33 cellular contexts compared by ENCODE assay signal in genomic region chr11:64882243-64882642, GRCh38. TPM values are rescaled to one million over a fixed set of nuclear protein-coding genes. Genes with fewer than 3 reads are reported as not detected.
DNase-seq lines count a peak whose midpoint lies in the region; ATAC-seq and TF ChIP-seq lines count a peak whose summit lies in the region.
"Had no signal": no experiment of that assay in that cellular context is flagged by ENCODE, and none has a peak within 500 bp of the region (broad histone marks: within the 10 kb centered on the region; RNA-seq: fewer than 3 reads in every experiment).

No MANE protein-coding gene starts in this region.

- H4K20me1 ChIP-seq in BLaER1 treated with 17β-estradiol and CSF1 and Interleukin-3, amounts not matched to agents 10 nM and 100 nM = peaks cover 6 to 11% (median 9%) of the 10 kb centered on the region in 11 experiments
- H4K20me1 ChIP-seq in Karpas-422 (ENCODE audit: insufficient read depth, low read depth, low read length) = peaks cover 10% of the 10 kb centered on the region; the same call in 1 of the 2 replicates

- peak; percentile 18 for ATAC-seq in thoracic aorta (ENCODE audit: insufficient number of reproducible peaks, low FRiP score, low read depth)
- no peak for ATAC-seq in CD4-positive, alpha-beta T cell (ENCODE audit: poor library complexity)
- ATAC-seq: activated naive CD8-positive, alpha-beta T cell treated with anti-CD3 and anti-CD28 coated beads, Interleukin-2, amount 50 U/mL, for 24 hours; esophagus mucosa; left colon; pancreas had no signal

- H3K9me3 Mint-ChIP-seq in CD4-positive, alpha-beta T cell = no peaks in the 10 kb centered on the region
- H3K9me3 Mint-ChIP-seq: activated B cell treated with CpG ODN at 0.5 μM for 24 hours; activated naive CD8-positive, alpha-beta T cell treated with anti-CD3 and anti-CD28 coated beads, Interleukin-2, amount 50 U/mL, for 24 hours; dendritic cell treated with granulocyte-macrophage colony-stimulating factor and Interleukin-4, amounts not matched to agents 40 ng/mL and 50 ng/mL, for 4 days; IgD-negative memory B cell; neural crest cell had no signal

- peaks cover 72 to 81% (median 77%) of the 10 kb centered on the region in 10 experiments for H3K4me1 ChIP-seq in BLaER1 treated with 17β-estradiol and CSF1 and Interleukin-3, amounts not matched to agents 10 nM and 100 nM
- H3K4me1 ChIP-seq in Karpas-422 (ENCODE audit: low read length) = peaks cover 37% of the 10 kb centered on the region
- peaks cover 15 to 38% (median 21%) of the 10 kb centered on the region in 4 donors for H3K4me1 ChIP-seq in esophagus muscularis mucosa
- H3K4me1 ChIP-seq in thoracic aorta (ENCODE audit: control insufficient read depth in 1 of 2, low read depth in 2 of 2) = peaks cover 7 to 41% of the 10 kb centered on the region in 2 donors

- DNase-seq in Karpas-422 (no peak), esophagus muscularis mucosa (ENCODE audit: extremely low spot score) (no peak), thoracic aorta (ENCODE audit: low spot score) (no peak), NCI-H524 (lab: John Stamatoyannopoulos, UW) (no peak), HuH-7.5 (ENCODE audit: low spot score) (no peak)
- DNase-seq in CD4-positive, alpha-beta T cell = no peak
- DNase-seq: activated B cell treated with CpG ODN at 0.5 μM for 24 hours; activated naive CD4-positive, alpha-beta T cell; activated naive CD8-positive, alpha-beta T cell treated with anti-CD3 and anti-CD28 coated beads, Interleukin-2, amount 50 U/mL, for 24 hours; Caco-2; central memory CD4-positive, alpha-beta T cell; GDM1; GM23248; hypothalamus; left colon; mesenchymal stem cell; NCI-H1092 treated with DMSO at 0.1 percent for 48 hours; NCI-H1694 treated with DMSO at 0.1 percent for 48 hours; NCI-H446; NCI-H774; pancreas; stimulated activated naive CD4-positive, alpha-beta T cell had no signal

- H3K27ac ChIP-seq in BLaER1 treated with 17β-estradiol and CSF1 and Interleukin-3, amounts not matched to agents 10 nM and 100 nM = peak overlapping the region in 3 of 11 experiments; percentile 8 to 55 (median 49); a peak in 5 of 22 replicates
- H3K27ac ChIP-seq in Karpas-422 (ENCODE audit: low read length) = no peak overlapping the region
- peak overlapping the region; percentile 32 to 43 (median 34) for H3K27ac ChIP-seq in esophagus muscularis mucosa (replicated peaks in 1 of 4)
- peak overlapping the region; percentile 93 to 95 for H3K27ac ChIP-seq in thoracic aorta
- no peak overlapping the region for H3K27ac ChIP-seq in CD4-positive, alpha-beta T cell (ENCODE audit: low read depth, low read length)
- H3K27ac ChIP-seq: C4-2B, GM23248, pancreas, SJSA1 had no signal

- H3K9me2 ChIP-seq in Karpas-422 (replicated peaks; ENCODE audit: insufficient read depth, low read length) = no peaks in the 10 kb centered on the region

- H3K4me2 ChIP-seq in BLaER1 treated with 17β-estradiol and CSF1 and Interleukin-3, amounts not matched to agents 10 nM and 100 nM = peak overlapping the region in 8 of 11 experiments; percentile 3 to 98 (median 47); a peak in 6 of 22 replicates
- peak overlapping the region; percentile 15 for H3K4me2 ChIP-seq in Karpas-422 (ENCODE audit: low read depth, low read length, poor library complexity, severe bottlenecking)
- H3K4me2 ChIP-seq: smooth muscle cell had no signal

- no peaks in the 10 kb centered on the region for H3K9me3 ChIP-seq in BLaER1 treated with 17β-estradiol and CSF1 and Interleukin-3, amounts not matched to agents 10 nM and 100 nM (replicated peaks in 1 of 11)
- H3K9me3 ChIP-seq in Karpas-422 (ENCODE audit: low read length) = no peaks in the 10 kb centered on the region
- no peaks in the 10 kb centered on the region for H3K9me3 ChIP-seq in esophagus muscularis mucosa
- H3K9me3 ChIP-seq in thoracic aorta = no peaks in the 10 kb centered on the region
- H3K9me3 ChIP-seq in CD4-positive, alpha-beta T cell (ENCODE audit: control insufficient read depth, low read length) = no peaks in the 10 kb centered on the region
- H3K9me3 ChIP-seq: Caco-2, pancreas, SJSA1 had no signal

- CTCF ChIA-PET in CD4-positive, alpha-beta T cell (lab: Charles Lee) = no interaction called here

- no peak overlapping the region for H3K4me3 ChIP-seq in BLaER1 treated with 17β-estradiol and CSF1 and Interleukin-3, amounts not matched to agents 10 nM and 100 nM
- H3K4me3 ChIP-seq in Karpas-422 (ENCODE audit: low read length) (no peak overlapping the region), esophagus muscularis mucosa (no peak overlapping the region), thoracic aorta (no peak overlapping the region)
- H3K4me3 ChIP-seq: GM23248, pancreas, SJSA1, smooth muscle cell had no signal

- no peak for TF ChIP-seq POLR2A in esophagus muscularis mucosa (IDR thresholded peaks at IDR 0.05; ENCODE audit: low read depth)

- intact Hi-C loops in esophagus muscularis mucosa (cut with DNase I) = no loop called here
- intact Hi-C loops in CD4-positive, alpha-beta T cell (cut with DNase I, micrococcal nuclease) = no loop called here

- no peaks in the 10 kb centered on the region for H3K27me3 Mint-ChIP-seq in CD4-positive, alpha-beta T cell
- H3K27me3 Mint-ChIP-seq: activated B cell treated with CpG ODN at 0.5 μM for 24 hours; activated naive CD8-positive, alpha-beta T cell treated with anti-CD3 and anti-CD28 coated beads, Interleukin-2, amount 50 U/mL, for 24 hours had no signal

- H3K79me2 ChIP-seq in Karpas-422 (ENCODE audit: low read length) = peaks cover 10% of the 10 kb centered on the region

- no peak overlapping the region for H3K27ac Mint-ChIP-seq in CD4-positive, alpha-beta T cell
- H3K27ac Mint-ChIP-seq: activated B cell treated with CpG ODN at 0.5 μM for 24 hours; activated naive CD8-positive, alpha-beta T cell treated with anti-CD3 and anti-CD28 coated beads, Interleukin-2, amount 50 U/mL, for 24 hours; dendritic cell treated with granulocyte-macrophage colony-stimulating factor and Interleukin-4, amounts not matched to agents 40 ng/mL and 50 ng/mL, for 4 days had no signal

- WGBS in esophagus muscularis mucosa = 63% methylated on average over 5 of the region's 5 CpGs

- H3K36me3 ChIP-seq in BLaER1 treated with 17β-estradiol and CSF1 and Interleukin-3, amounts not matched to agents 10 nM and 100 nM = no peaks in the 10 kb centered on the region
- H3K36me3 ChIP-seq in Karpas-422 (ENCODE audit: insufficient read depth, low read length) (no peaks in the 10 kb centered on the region), esophagus muscularis mucosa (no peaks in the 10 kb centered on the region), thoracic aorta (no peaks in the 10 kb centered on the region)
- H3K36me3 ChIP-seq: pancreas had no signal

- H2AFZ ChIP-seq in Karpas-422 (ENCODE audit: low read length) = no peak overlapping the region
- H2AFZ ChIP-seq: GM23248 had no signal

- H3K4me3 Mint-ChIP-seq in CD4-positive, alpha-beta T cell = no peak overlapping the region
- H3K4me3 Mint-ChIP-seq: activated B cell treated with CpG ODN at 0.5 μM for 24 hours; activated naive CD8-positive, alpha-beta T cell treated with anti-CD3 and anti-CD28 coated beads, Interleukin-2, amount 50 U/mL, for 24 hours; dendritic cell treated with granulocyte-macrophage colony-stimulating factor and Interleukin-4, amounts not matched to agents 40 ng/mL and 50 ng/mL, for 4 days had no signal

- TF ChIP-seq CTCF in esophagus muscularis mucosa (IDR thresholded peaks at IDR 0.05) (no peak), thoracic aorta (IDR thresholded peaks at IDR 0.05) (no peak)
- TF ChIP-seq CTCF in CD4-positive, alpha-beta T cell (IDR thresholded peaks at IDR 0.05) = no peak

- TF ChIP-seq EP300 in esophagus muscularis mucosa (IDR thresholded peaks at IDR 0.05) = no peak

- peaks cover 19% of the 10 kb centered on the region for H3K36me3 Mint-ChIP-seq in CD4-positive, alpha-beta T cell (ENCODE audit: low read depth)
- H3K36me3 Mint-ChIP-seq: IgD-negative memory B cell had no signal

- H3K4me1 Mint-ChIP-seq in CD4-positive, alpha-beta T cell (ENCODE audit: low read depth) = peaks cover 47% of the 10 kb centered on the region

- H3K27me3 ChIP-seq in BLaER1 treated with 17β-estradiol and CSF1 and Interleukin-3, amounts not matched to agents 10 nM and 100 nM = no peaks in the 10 kb centered on the region
- no peaks in the 10 kb centered on the region for H3K27me3 ChIP-seq in Karpas-422 (ENCODE audit: low read length)
- H3K27me3 ChIP-seq in esophagus muscularis mucosa = no peaks in the 10 kb centered on the region
- H3K27me3 ChIP-seq in thoracic aorta (replicated peaks; ENCODE audit: insufficient read depth) = no peaks in the 10 kb centered on the region
- H3K27me3 ChIP-seq in CD4-positive, alpha-beta T cell (ENCODE audit: control insufficient read depth, insufficient read depth, low read length) = no peaks in the 10 kb centered on the region
- H3K27me3 ChIP-seq: pancreas, SJSA1 had no signal

- H3K9ac ChIP-seq in BLaER1 treated with 17β-estradiol and CSF1 and Interleukin-3, amounts not matched to agents 10 nM and 100 nM = peak overlapping the region in 1 of 11 experiments; percentile 41; a peak in 1 of 22 replicates
- peak overlapping the region; percentile 21; the same call in 1 of the 2 replicates for H3K9ac ChIP-seq in Karpas-422 (ENCODE audit: low read length)
- H3K9ac ChIP-seq: GM23248 had no signal

- POLR2A ChIA-PET in CD4-positive, alpha-beta T cell (lab: Charles Lee) = interaction anchor here (17.7 kb wide), 1 partner anchor 25 kb away, joined by 767 read pairs; the partner anchor contains the start of gene CDC42BPG

RNA-seq across cellular contexts. Expression of gene EHD1, which starts 3.8 kb away (rescaled TPM):
- 30.8 and 77.3 TPM in 2 replicates for total RNA-seq in Karpas-422 (2014; rRNA removed; shearing (Covaris generic); ENCODE audit: low replicate concordance)
- total RNA-seq in esophagus muscularis mucosa (100 to 1,000 TPM in 2 of 4 donors, 10 to 100 TPM in 2; 57.0 to 193 (median 104) TPM), thoracic aorta (100 to 1,000 TPM in 1 of 2 donors, 10 to 100 TPM in 1; 67.4 to 140 TPM)
- 100 to 1,000 TPM; 132 to 139 TPM for total RNA-seq in CD4-positive, alpha-beta T cell

RNA-seq across cellular contexts. Expression of gene ATG2A, which starts 34.8 kb away (rescaled TPM):
- 16.2 and 24.6 TPM in 2 replicates for total RNA-seq in Karpas-422 (2014; rRNA removed; shearing (Covaris generic); ENCODE audit: low replicate concordance)
- total RNA-seq in esophagus muscularis mucosa (10 to 100 TPM; 19.9 to 28.7 (median 26.1) TPM), thoracic aorta (10 to 100 TPM; 18.5 to 35.2 TPM)
- total RNA-seq in CD4-positive, alpha-beta T cell = 100 to 1,000 TPM; 189 to 198 TPM

RNA-seq across cellular contexts. Expression of gene CDC42BPG, which starts 37.8 kb away (rescaled TPM):
- 0.15 and 0.22 TPM in 2 replicates for total RNA-seq in Karpas-422 (2014; rRNA removed; shearing (Covaris generic); ENCODE audit: low replicate concordance)
- total RNA-seq in esophagus muscularis mucosa (under 1 TPM in 3 of 4 donors, not detected in 1; 0.33 to 0.46 (median 0.39) TPM), thoracic aorta (1 to 10 TPM in 1 of 2 donors, under 1 TPM in 1; 0.68 to 1.2 TPM)
- 1 to 10 TPM; 6.9 to 9.7 TPM for total RNA-seq in CD4-positive, alpha-beta T cell
- total RNA-seq: GM23248 had no signal

RNA-seq across cellular contexts. Expression of gene PPP2R5B, which starts 42.2 kb away (rescaled TPM):
- total RNA-seq in Karpas-422 (2014; rRNA removed; shearing (Covaris generic); ENCODE audit: low replicate concordance) = 1.8 and 7.5 TPM in 2 replicates
- total RNA-seq in esophagus muscularis mucosa (10 to 100 TPM; 24.1 to 38.8 (median 29.0) TPM), thoracic aorta (10 to 100 TPM; 21.0 to 38.2 TPM)
- 10 to 100 TPM; 16.8 to 18.3 TPM for total RNA-seq in CD4-positive, alpha-beta T cell

RNA-seq across cellular contexts. Expression of gene GPHA2, which starts 53.5 kb away (rescaled TPM):
- not detected in 2 replicates for total RNA-seq in Karpas-422 (2014; rRNA removed; shearing (Covaris generic); ENCODE audit: low replicate concordance)
- not detected for total RNA-seq in esophagus muscularis mucosa
- not detected for total RNA-seq in thoracic aorta
- under 1 TPM; 0.49 to 0.56 TPM for total RNA-seq in CD4-positive, alpha-beta T cell
- total RNA-seq: Caco-2, esophagus mucosa, frontal cortex, GM23248, left colon, MCF 10A, neural crest cell, SJSA1, smooth muscle cell, temporal lobe had no signal

Comparison
In these comparisons a context has a peak if more than half of its experiments do, and no peak if none do; other contexts are left out.
1. H3K27ac ChIP-seq: peak in esophagus muscularis mucosa (4 of 4) and thoracic aorta (2 of 2); none in Karpas-422 (single experiment) and CD4-positive, alpha-beta T cell (single experiment).